ENCODE assay signal across 1 cellular context in the genomic region with DNA sequence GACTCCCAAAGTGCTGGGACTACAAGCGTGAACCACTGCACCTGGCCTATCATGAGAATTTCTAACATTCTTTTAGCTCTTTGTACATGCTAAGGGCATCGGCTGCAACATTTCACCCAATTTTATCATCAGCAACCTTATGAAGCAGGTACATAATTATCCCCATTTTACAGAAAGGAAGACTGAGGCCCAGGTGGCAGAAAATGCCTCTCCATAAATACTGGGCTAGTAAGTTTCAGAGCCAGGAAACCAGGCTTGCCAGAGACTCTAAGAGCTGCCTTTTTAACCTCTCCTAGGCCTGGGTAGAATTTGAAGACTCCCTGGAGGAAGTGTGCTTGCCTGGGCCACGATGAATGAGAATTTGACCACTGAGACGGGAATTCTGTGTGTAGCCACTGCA.
TF ChIP-seq lines count a peak whose summit lies in the region.

No MANE protein-coding gene starts in this region.

TF ChIP-seq in H1, 55 proteins besides CTCF, POLR2A, EP300 and RAD21:
- peak in 1 of 2 experiments; percentile 57; a peak in 1 of 4 replicates for TF ChIP-seq HDAC2 (IDR thresholded peaks at IDR 0.05; ENCODE audit: borderline replicate concordance in 1 of 2, low read depth in 2 of 2, low read length in 2 of 2)
- peak; percentile 65; the same call in 1 of the 2 replicates for TF ChIP-seq KDM1A (IDR thresholded peaks at IDR 0.05; ENCODE audit: borderline replicate concordance, low read length)
- TF ChIP-seq, protein P1, sequence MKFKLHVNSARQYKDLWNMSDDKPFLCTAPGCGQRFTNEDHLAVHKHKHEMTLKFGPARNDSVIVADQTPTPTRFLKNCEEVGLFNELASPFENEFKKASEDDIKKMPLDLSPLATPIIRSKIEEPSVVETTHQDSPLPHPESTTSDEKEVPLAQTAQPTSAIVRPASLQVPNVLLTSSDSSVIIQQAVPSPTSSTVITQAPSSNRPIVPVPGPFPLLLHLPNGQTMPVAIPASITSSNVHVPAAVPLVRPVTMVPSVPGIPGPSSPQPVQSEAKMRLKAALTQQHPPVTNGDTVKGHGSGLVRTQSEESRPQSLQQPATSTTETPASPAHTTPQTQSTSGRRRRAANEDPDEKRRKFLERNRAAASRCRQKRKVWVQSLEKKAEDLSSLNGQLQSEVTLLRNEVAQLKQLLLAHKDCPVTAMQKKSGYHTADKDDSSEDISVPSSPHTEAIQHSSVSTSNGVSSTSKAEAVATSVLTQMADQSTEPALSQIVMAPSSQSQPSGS (IDR thresholded peaks at IDR 0.05; ENCODE audit: low read length) = no peak
TF ChIP-seq in H1: peak in this region for 2.
